20 cellular contexts compared by ENCODE assay signal in genomic region chr6:36657265-36657664, GRCh38. TPM values are rescaled to one million over a fixed set of nuclear protein-coding genes. Genes with fewer than 3 reads are reported as not detected.
"Had no signal": no experiment of that assay in that cellular context is flagged by ENCODE, and none has a peak within 500 bp of the region (broad histone marks: within the 10 kb centered on the region; RNA-seq: fewer than 3 reads in every experiment).

No MANE protein-coding gene starts in this region.

- H3K4me1 Mint-ChIP-seq: activated T-helper 17 cell treated with anti-CD3 and anti-CD28 coated beads, Interleukin-2, amount 50 U/mL, for 72 hours had no signal

- H3K9me3 Mint-ChIP-seq: activated T-helper 17 cell treated with anti-CD3 and anti-CD28 coated beads, Interleukin-2, amount 50 U/mL, for 72 hours; naive thymus-derived CD8-positive, alpha-beta T cell had no signal

- H3K27ac ChIP-seq: ascending aorta, dorsolateral prefrontal cortex, left lung, neutrophil, tibial nerve, vagina had no signal

- DNase-seq: activated CD4-positive, alpha-beta T cell treated with anti-CD3 and anti-CD28 coated beads for 1 hour; activated CD4-positive, alpha-beta T cell treated with anti-CD3 and anti-CD28 coated beads, Interleukin-2, amount 50 U/mL, for 48 hours; activated naive CD4-positive, alpha-beta T cell treated with Interleukin-2 at 50 U/mL for 16 hours; dorsolateral prefrontal cortex; hippocampal formation; kidney; left lung; mammary epithelial cell; naive thymus-derived CD8-positive, alpha-beta T cell; retina; small intestine; stimulated activated CD4-positive, alpha-beta T cell treated with anti-CD3 and anti-CD28 coated beads, Interleukin-4, amount 100 ng/mL, for 24 hours; stimulated activated naive CD4-positive, alpha-beta T cell had no signal

- H3K36me3 Mint-ChIP-seq: naive thymus-derived CD8-positive, alpha-beta T cell had no signal

- H3K4me1 ChIP-seq: left lung had no signal

- H3K9me3 ChIP-seq: ascending aorta, left lung, neutrophil, tibial nerve, vagina had no signal

- ATAC-seq: activated T-helper 17 cell treated with anti-CD3 and anti-CD28 coated beads, Interleukin-2, amount 50 U/mL, for 72 hours; left lung; naive thymus-derived CD8-positive, alpha-beta T cell had no signal

- H3K4me3 ChIP-seq: ascending aorta, dorsolateral prefrontal cortex, left lung, tibial nerve, vagina had no signal

- FAIRE-seq: bronchial epithelial cell, kidney, small intestine had no signal

- H3K4me3 Mint-ChIP-seq: activated T-helper 17 cell treated with anti-CD3 and anti-CD28 coated beads, Interleukin-2, amount 50 U/mL, for 72 hours; naive thymus-derived CD8-positive, alpha-beta T cell had no signal

- H3K36me3 ChIP-seq: ascending aorta, left lung, neutrophil, tibial nerve, vagina had no signal

- H3K27me3 ChIP-seq: ascending aorta, tibial nerve, vagina had no signal

- H3K27ac Mint-ChIP-seq: activated T-helper 17 cell treated with anti-CD3 and anti-CD28 coated beads, Interleukin-2, amount 50 U/mL, for 72 hours; naive thymus-derived CD8-positive, alpha-beta T cell had no signal

RNA-seq across cellular contexts. Expression of gene RAB44, which starts 40.4 kb away (rescaled TPM):
- total RNA-seq: cerebellum; naive thymus-derived CD8-positive, alpha-beta T cell had no signal
- polyA plus RNA-seq: naive thymus-derived CD8-positive, alpha-beta T cell had no signal
